Comparison of ENCODE assay signal across 1 cellular context in genomic region chr20:36460648-36461599, GRCh38.
TF ChIP-seq lines count a peak whose summit lies in the region.

No MANE protein-coding gene starts in this region.

TF ChIP-seq in HEK293, 187 proteins besides CTCF, POLR2A, EP300 and RAD21 (continued from another document and continues in another):
- TF ChIP-seq ZNF48 (tag by site-specific recombination; IDR thresholded peaks at IDR 0.05) (no peak), GLI4 (tag by site-specific recombination; IDR thresholded peaks at IDR 0.05) (no peak), ZNF792 (tag by site-specific recombination; IDR thresholded peaks at IDR 0.05) (no peak), ZNF555 (tag by site-specific recombination; conservative IDR thresholded peaks at IDR 0.05) (no peak), SALL2 (tag by site-specific recombination; IDR thresholded peaks at IDR 0.05; ENCODE audit: borderline replicate concordance) (no peak), ZBTB1 (tag by site-specific recombination; IDR thresholded peaks at IDR 0.05) (no peak), MYNN (tag by site-specific recombination; IDR thresholded peaks at IDR 0.05; ENCODE audit: borderline replicate concordance) (no peak), ZSCAN16 (tag by site-specific recombination; IDR thresholded peaks at IDR 0.05) (no peak; the same call in 1 of the 2 replicates), ZNF626 (tag by site-specific recombination; IDR thresholded peaks at IDR 0.05) (no peak), ZBTB21 (tag by site-specific recombination; IDR thresholded peaks at IDR 0.05) (no peak), SP7 (tag by site-specific recombination; IDR thresholded peaks at IDR 0.05) (peak; percentile 69), ZNF223 (tag by site-specific recombination; IDR thresholded peaks at IDR 0.05) (no peak), FEZF1 (tag by site-specific recombination; IDR thresholded peaks at IDR 0.05) (no peak), YY2 (tag by site-specific recombination; IDR thresholded peaks at IDR 0.05) (no peak), ZNF585B (tag by site-specific recombination; IDR thresholded peaks at IDR 0.05) (no peak), ZFP69B (tag by site-specific recombination; IDR thresholded peaks at IDR 0.05) (no peak), ZNF514 (tag by site-specific recombination; IDR thresholded peaks at IDR 0.05) (no peak), ZNF510 (tag by site-specific recombination; IDR thresholded peaks at IDR 0.05; ENCODE audit: insufficient replicate concordance) (no peak), KLF16 (tag by site-specific recombination; IDR thresholded peaks at IDR 0.05) (no peak), ZNF394 (tag by site-specific recombination; IDR thresholded peaks at IDR 0.05; ENCODE audit: borderline replicate concordance) (no peak; the same call in 1 of the 2 replicates), ZNF10 (tag by site-specific recombination; IDR thresholded peaks at IDR 0.05) (no peak), ZFP37 (tag by site-specific recombination; IDR thresholded peaks at IDR 0.05) (no peak), ZNF600 (tag by site-specific recombination; IDR thresholded peaks at IDR 0.05) (peak; percentile 64; the same call in 1 of the 2 replicates), ZNF169 (tag by site-specific recombination; IDR thresholded peaks at IDR 0.05) (no peak), ZNF623 (tag by site-specific recombination; IDR thresholded peaks at IDR 0.05) (no peak), ZNF529 (tag by site-specific recombination; IDR thresholded peaks at IDR 0.05; ENCODE audit: insufficient replicate concordance) (no peak), ZNF266 (tag by site-specific recombination; IDR thresholded peaks at IDR 0.05; ENCODE audit: low read depth) (no peak), ZNF843 (tag by site-specific recombination; IDR thresholded peaks at IDR 0.05) (no peak), ZNF202 (tag by site-specific recombination; IDR thresholded peaks at IDR 0.05; ENCODE audit: borderline replicate concordance) (no peak), ZNF664 (tag by site-specific recombination; IDR thresholded peaks at IDR 0.05) (no peak), ZNF677 (tag by site-specific recombination; IDR thresholded peaks at IDR 0.05) (no peak), OSR2 (tag by site-specific recombination; IDR thresholded peaks at IDR 0.05) (no peak), ZNF114 (tag by site-specific recombination; IDR thresholded peaks at IDR 0.05) (no peak), PBX3 (CRISPR knock-in tag; IDR thresholded peaks at IDR 0.05) (no peak), ZSCAN23 (tag by site-specific recombination; IDR thresholded peaks at IDR 0.05) (no peak), ZNF660 (tag by site-specific recombination; IDR thresholded peaks at IDR 0.05) (no peak), ZNF701 (tag by site-specific recombination; IDR thresholded peaks at IDR 0.05) (no peak), ZNF174 (tag by site-specific recombination; IDR thresholded peaks at IDR 0.05) (no peak), ZNF513 (tag by site-specific recombination; IDR thresholded peaks at IDR 0.05) (no peak), ZBTB7A (tag by site-specific recombination; IDR thresholded peaks at IDR 0.05; ENCODE audit: low read depth) (peak; percentile 76; the same call in 1 of the 2 replicates), ZNF292 (tag by site-specific recombination; IDR thresholded peaks at IDR 0.05; ENCODE audit: borderline replicate concordance, low read depth) (no peak), MEIS1 (CRISPR knock-in tag; IDR thresholded peaks at IDR 0.05; ENCODE audit: borderline replicate concordance) (no peak), ZNF548 (tag by site-specific recombination; IDR thresholded peaks at IDR 0.05) (no peak), ZNF24 (tag by site-specific recombination; IDR thresholded peaks at IDR 0.05) (no peak), ZNF501 (tag by site-specific recombination; IDR thresholded peaks at IDR 0.05) (peak; percentile 49; the same call in 1 of the 2 replicates), ZNF121 (tag by site-specific recombination; IDR thresholded peaks at IDR 0.05) (no peak), ZNF311 (tag by site-specific recombination; IDR thresholded peaks at IDR 0.05; ENCODE audit: borderline replicate concordance) (no peak), ZNF560 (tag by site-specific recombination; IDR thresholded peaks at IDR 0.05; ENCODE audit: borderline replicate concordance) (no peak), ZNF791 (tag by site-specific recombination; IDR thresholded peaks at IDR 0.05) (no peak), ZNF777 (tag by site-specific recombination; IDR thresholded peaks at IDR 0.05; ENCODE audit: borderline replicate concordance) (no peak), ZFP3 (tag by site-specific recombination; IDR thresholded peaks at IDR 0.05; ENCODE audit: low read depth) (no peak), ZNF112 (tag by site-specific recombination; IDR thresholded peaks at IDR 0.05) (no peak), HOXC10 (CRISPR knock-in tag; IDR thresholded peaks at IDR 0.05) (no peak), ZNF521 (tag by site-specific recombination; IDR thresholded peaks at IDR 0.05) (no peak), ZNF768 (tag by site-specific recombination; IDR thresholded peaks at IDR 0.05) (no peak), ZEB2 (tag by site-specific recombination; IDR thresholded peaks at IDR 0.05) (peak; percentile 64; the same call in 1 of the 2 replicates)
- TF ChIP-seq, protein P1, sequence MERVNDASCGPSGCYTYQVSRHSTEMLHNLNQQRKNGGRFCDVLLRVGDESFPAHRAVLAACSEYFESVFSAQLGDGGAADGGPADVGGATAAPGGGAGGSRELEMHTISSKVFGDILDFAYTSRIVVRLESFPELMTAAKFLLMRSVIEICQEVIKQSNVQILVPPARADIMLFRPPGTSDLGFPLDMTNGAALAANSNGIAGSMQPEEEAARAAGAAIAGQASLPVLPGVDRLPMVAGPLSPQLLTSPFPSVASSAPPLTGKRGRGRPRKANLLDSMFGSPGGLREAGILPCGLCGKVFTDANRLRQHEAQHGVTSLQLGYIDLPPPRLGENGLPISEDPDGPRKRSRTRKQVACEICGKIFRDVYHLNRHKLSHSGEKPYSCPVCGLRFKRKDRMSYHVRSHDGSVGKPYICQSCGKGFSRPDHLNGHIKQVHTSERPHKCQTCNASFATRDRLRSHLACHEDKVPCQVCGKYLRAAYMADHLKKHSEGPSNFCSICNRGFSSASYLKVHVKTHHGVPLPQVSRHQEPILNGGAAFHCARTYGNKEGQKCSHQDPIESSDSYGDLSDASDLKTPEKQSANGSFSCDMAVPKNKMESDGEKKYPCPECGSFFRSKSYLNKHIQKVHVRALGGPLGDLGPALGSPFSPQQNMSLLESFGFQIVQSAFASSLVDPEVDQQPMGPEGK (tag by site-specific recombination; IDR thresholded peaks at IDR 0.05) = peak; percentile 92
- TF ChIP-seq, protein P2, sequence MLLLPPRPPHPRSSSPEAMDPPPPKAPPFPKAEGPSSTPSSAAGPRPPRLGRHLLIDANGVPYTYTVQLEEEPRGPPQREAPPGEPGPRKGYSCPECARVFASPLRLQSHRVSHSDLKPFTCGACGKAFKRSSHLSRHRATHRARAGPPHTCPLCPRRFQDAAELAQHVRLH (tag by site-specific recombination; IDR thresholded peaks at IDR 0.05) = no peak
- TF ChIP-seq, protein P3, sequence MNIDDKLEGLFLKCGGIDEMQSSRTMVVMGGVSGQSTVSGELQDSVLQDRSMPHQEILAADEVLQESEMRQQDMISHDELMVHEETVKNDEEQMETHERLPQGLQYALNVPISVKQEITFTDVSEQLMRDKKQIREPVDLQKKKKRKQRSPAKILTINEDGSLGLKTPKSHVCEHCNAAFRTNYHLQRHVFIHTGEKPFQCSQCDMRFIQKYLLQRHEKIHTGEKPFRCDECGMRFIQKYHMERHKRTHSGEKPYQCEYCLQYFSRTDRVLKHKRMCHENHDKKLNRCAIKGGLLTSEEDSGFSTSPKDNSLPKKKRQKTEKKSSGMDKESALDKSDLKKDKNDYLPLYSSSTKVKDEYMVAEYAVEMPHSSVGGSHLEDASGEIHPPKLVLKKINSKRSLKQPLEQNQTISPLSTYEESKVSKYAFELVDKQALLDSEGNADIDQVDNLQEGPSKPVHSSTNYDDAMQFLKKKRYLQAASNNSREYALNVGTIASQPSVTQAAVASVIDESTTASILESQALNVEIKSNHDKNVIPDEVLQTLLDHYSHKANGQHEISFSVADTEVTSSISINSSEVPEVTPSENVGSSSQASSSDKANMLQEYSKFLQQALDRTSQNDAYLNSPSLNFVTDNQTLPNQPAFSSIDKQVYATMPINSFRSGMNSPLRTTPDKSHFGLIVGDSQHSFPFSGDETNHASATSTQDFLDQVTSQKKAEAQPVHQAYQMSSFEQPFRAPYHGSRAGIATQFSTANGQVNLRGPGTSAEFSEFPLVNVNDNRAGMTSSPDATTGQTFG (tag by site-specific recombination; IDR thresholded peaks at IDR 0.05; ENCODE audit: borderline replicate concordance) = no peak
- TF ChIP-seq, protein P4, sequence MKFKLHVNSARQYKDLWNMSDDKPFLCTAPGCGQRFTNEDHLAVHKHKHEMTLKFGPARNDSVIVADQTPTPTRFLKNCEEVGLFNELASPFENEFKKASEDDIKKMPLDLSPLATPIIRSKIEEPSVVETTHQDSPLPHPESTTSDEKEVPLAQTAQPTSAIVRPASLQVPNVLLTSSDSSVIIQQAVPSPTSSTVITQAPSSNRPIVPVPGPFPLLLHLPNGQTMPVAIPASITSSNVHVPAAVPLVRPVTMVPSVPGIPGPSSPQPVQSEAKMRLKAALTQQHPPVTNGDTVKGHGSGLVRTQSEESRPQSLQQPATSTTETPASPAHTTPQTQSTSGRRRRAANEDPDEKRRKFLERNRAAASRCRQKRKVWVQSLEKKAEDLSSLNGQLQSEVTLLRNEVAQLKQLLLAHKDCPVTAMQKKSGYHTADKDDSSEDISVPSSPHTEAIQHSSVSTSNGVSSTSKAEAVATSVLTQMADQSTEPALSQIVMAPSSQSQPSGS (tag by site-specific recombination; IDR thresholded peaks at IDR 0.05; ENCODE audit: low read depth) = no peak
- TF ChIP-seq, protein P5, sequence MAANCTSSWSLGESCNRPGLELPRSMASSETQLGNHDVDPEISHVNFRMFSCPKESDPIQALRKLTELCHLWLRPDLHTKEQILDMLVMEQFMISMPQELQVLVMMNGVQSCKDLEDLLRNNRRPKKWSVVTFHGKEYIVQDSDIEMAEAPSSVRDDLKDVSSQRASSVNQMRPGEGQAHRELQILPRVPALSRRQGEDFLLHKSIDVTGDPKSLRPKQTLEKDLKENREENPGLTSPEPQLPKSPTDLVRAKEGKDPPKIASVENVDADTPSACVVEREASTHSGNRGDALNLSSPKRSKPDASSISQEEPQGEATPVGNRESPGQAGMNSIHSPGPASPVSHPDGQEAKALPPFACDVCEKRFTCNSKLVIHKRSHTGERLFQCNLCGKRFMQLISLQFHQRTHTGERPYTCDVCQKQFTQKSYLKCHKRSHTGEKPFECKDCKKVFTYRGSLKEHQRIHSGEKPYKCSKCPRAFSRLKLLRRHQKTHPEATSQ (tag by site-specific recombination; IDR thresholded peaks at IDR 0.05) = 0 out of 2 replicates have a peak, but pooled peaks have one; percentile 73
- TF ChIP-seq, protein P6, sequence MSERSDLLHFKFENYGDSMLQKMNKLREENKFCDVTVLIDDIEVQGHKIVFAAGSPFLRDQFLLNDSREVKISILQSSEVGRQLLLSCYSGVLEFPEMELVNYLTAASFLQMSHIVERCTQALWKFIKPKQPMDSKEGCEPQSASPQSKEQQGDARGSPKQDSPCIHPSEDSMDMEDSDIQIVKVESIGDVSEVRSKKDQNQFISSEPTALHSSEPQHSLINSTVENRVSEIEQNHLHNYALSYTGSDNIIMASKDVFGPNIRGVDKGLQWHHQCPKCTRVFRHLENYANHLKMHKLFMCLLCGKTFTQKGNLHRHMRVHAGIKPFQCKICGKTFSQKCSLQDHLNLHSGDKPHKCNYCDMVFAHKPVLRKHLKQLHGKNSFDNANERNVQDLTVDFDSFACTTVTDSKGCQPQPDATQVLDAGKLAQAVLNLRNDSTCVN (tag by site-specific recombination; optimal IDR thresholded peaks at IDR 0.05) = peak; percentile 71
- TF ChIP-seq, protein P7, sequence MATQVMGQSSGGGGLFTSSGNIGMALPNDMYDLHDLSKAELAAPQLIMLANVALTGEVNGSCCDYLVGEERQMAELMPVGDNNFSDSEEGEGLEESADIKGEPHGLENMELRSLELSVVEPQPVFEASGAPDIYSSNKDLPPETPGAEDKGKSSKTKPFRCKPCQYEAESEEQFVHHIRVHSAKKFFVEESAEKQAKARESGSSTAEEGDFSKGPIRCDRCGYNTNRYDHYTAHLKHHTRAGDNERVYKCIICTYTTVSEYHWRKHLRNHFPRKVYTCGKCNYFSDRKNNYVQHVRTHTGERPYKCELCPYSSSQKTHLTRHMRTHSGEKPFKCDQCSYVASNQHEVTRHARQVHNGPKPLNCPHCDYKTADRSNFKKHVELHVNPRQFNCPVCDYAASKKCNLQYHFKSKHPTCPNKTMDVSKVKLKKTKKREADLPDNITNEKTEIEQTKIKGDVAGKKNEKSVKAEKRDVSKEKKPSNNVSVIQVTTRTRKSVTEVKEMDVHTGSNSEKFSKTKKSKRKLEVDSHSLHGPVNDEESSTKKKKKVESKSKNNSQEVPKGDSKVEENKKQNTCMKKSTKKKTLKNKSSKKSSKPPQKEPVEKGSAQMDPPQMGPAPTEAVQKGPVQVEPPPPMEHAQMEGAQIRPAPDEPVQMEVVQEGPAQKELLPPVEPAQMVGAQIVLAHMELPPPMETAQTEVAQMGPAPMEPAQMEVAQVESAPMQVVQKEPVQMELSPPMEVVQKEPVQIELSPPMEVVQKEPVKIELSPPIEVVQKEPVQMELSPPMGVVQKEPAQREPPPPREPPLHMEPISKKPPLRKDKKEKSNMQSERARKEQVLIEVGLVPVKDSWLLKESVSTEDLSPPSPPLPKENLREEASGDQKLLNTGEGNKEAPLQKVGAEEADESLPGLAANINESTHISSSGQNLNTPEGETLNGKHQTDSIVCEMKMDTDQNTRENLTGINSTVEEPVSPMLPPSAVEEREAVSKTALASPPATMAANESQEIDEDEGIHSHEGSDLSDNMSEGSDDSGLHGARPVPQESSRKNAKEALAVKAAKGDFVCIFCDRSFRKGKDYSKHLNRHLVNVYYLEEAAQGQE (tag by site-specific recombination; IDR thresholded peaks at IDR 0.05) = no peak
